ENCODE assay signal across 8 cellular contexts in the genomic region with DNA sequence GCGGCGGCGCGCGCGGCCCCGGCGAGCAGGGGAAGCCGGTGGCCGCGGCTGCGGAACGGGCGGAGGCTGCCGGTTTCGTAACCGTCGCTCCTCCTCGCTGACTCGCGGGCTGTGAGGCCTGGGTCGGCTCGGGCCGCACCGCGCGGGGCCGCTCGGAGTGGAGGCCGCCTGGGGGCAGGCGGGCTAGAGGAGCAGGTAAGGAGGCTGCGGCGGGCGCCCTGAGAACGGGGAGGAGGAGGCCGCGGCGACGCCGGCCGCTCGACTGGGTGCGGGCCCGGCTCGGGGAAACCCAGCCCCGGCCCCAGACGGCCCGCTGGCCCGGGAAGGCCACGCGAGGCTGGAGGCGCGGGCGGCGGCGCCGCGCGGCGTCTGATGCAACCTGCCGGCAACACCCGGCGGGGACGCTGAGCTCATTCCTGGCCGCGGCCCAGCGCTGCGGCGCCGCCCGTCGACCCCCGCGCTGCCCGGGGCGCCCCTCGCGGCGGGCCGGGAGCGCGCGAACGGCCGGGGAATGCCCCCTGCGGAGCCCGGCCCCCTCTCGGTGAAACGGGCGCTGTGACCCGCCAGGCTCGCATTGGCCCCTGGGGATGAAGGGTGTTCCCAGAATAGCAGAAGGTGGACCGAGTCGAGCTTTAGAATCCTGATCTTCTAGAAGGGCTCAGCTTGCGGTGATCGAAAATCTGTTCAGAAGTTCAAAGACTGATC. TPM values are rescaled to one million over a fixed set of nuclear protein-coding genes. Genes with fewer than 3 reads are reported as not detected.
DNase-seq lines count a peak whose midpoint lies in the region; ATAC-seq and TF ChIP-seq lines count a peak whose summit lies in the region.

TSS of gene CEBPG (plus strand) at position 9 of the 705 bp plus-strand sequence. CDS start 5,531 bp downstream, outside the sequence.

- peaks cover 41% of the 10 kb centered on the region for H3K4me1 Mint-ChIP-seq in activated naive CD8-positive, alpha-beta T cell treated with anti-CD3 and anti-CD28 coated beads for 36 hours

- H3K27ac Mint-ChIP-seq in activated naive CD8-positive, alpha-beta T cell treated with anti-CD3 and anti-CD28 coated beads for 36 hours, result peak within 1 kb of the TSS; percentile 82

- H3K27ac ChIP-seq in Peyer's patch, result peak within 1 kb of the TSS; percentile 95 to 99 (median 98)
- peak within 1 kb of the TSS; percentile 99 for H3K27ac ChIP-seq in cardiac muscle cell
- peak within 1 kb of the TSS; percentile 97 for H3K27ac ChIP-seq in psoas muscle

- ATAC-seq in GM19351 (IDR thresholded peaks at IDR 0.05; ENCODE audit: unreplicated experiment) (peak; percentile 43), HG03439 (IDR thresholded peaks at IDR 0.05; ENCODE audit: unreplicated experiment) (peak; percentile 52), psoas muscle (peak; percentile 52 to 69 (median 60))

- peak within 1 kb of the TSS; percentile 89 for H3K4me3 Mint-ChIP-seq in activated naive CD8-positive, alpha-beta T cell treated with anti-CD3 and anti-CD28 coated beads for 36 hours

- peak in 3 of 6 experiments; percentile 23 to 44 (median 42) for TF ChIP-seq CTCF in Peyer's patch (IDR thresholded peaks at IDR 0.05)
- no peak for TF ChIP-seq CTCF in cardiac muscle cell (IDR thresholded peaks at IDR 0.05; ENCODE audit: low read depth, low read length)
- TF ChIP-seq CTCF in psoas muscle (IDR thresholded peaks at IDR 0.05), result peak; percentile 35

- H3K27me3 ChIP-seq in Peyer's patch (no peaks in the 10 kb centered on the region), cardiac muscle cell (no peaks in the 10 kb centered on the region), psoas muscle (ENCODE audit: insufficient read depth in 3 of 3, low read length in 2 of 3) (no peaks in the 10 kb centered on the region)

- H3K4me3 ChIP-seq in Peyer's patch, result peak within 1 kb of the TSS; percentile 84 to 96 (median 92)
- H3K4me3 ChIP-seq in cardiac muscle cell, result peak within 1 kb of the TSS; percentile 100
- peak within 1 kb of the TSS; percentile 87 for H3K4me3 ChIP-seq in psoas muscle

- WGBS in psoas muscle, 3 donors, result 0% methylated on average over 56 to 96 of the region's 96 CpGs

- H3K27me3 Mint-ChIP-seq in activated naive CD8-positive, alpha-beta T cell treated with anti-CD3 and anti-CD28 coated beads for 36 hours, result no peaks in the 10 kb centered on the region

- DNase-seq in DMS53 treated with DMSO at 0.1 percent for 48 hours (lab: John Stamatoyannopoulos, UW; ENCODE audit: unreplicated experiment) (peak; percentile 48), Peyer's patch (peak in 2 of 3 donors; percentile 54 to 70), cardiac muscle cell (ENCODE audit: low read depth in 1 of 2, low spot score in 1 of 2) (peak; percentile 73 to 82), psoas muscle (peak; percentile 71 to 87), midbrain (lab: John Stamatoyannopoulos, UW) (no peak)
- DNase-seq in activated naive CD8-positive, alpha-beta T cell treated with anti-CD3 and anti-CD28 coated beads for 36 hours, result peak; percentile 74

- H3K36me3 ChIP-seq in Peyer's patch (peaks cover 0 to under 1% (median 0%) of the 10 kb centered on the region in 3 donors), cardiac muscle cell (no peaks in the 10 kb centered on the region), psoas muscle (ENCODE audit: insufficient read depth in 1 of 2, low read depth in 1 of 2) (no peaks in the 10 kb centered on the region)

- intact Hi-C loops in psoas muscle (cut with DNase I), result loop anchor here (5.0 kb wide), 1 partner anchor 72 kb away; the partner anchor contains the start of gene CEBPA (in 2 of the 2)

- TF ChIP-seq POLR2A in Peyer's patch (IDR thresholded peaks at IDR 0.05), result peak; percentile 81 to 82

- H3K4me1 ChIP-seq in Peyer's patch (peaks cover 0 to 49% (median 4%) of the 10 kb centered on the region in 4 donors), cardiac muscle cell (ENCODE audit: low read depth) (peaks cover 5% of the 10 kb centered on the region), psoas muscle (peaks cover 43% of the 10 kb centered on the region)

- no peaks in the 10 kb centered on the region for H3K9me3 Mint-ChIP-seq in activated naive CD8-positive, alpha-beta T cell treated with anti-CD3 and anti-CD28 coated beads for 36 hours

- H3K36me3 Mint-ChIP-seq in activated naive CD8-positive, alpha-beta T cell treated with anti-CD3 and anti-CD28 coated beads for 36 hours, result peaks cover 23% of the 10 kb centered on the region

- no peaks in the 10 kb centered on the region for H3K9me3 ChIP-seq in Peyer's patch
- H3K9me3 ChIP-seq in cardiac muscle cell (ENCODE audit: low read depth), result no peaks in the 10 kb centered on the region
- no peaks in the 10 kb centered on the region for H3K9me3 ChIP-seq in psoas muscle

RNA-seq across cellular contexts. Expression of gene CEBPG, which starts in this region (rescaled TPM):
- total RNA-seq in Peyer's patch, result 10 to 100 TPM; 33.0 to 75.5 (median 50.5) TPM
- total RNA-seq in activated naive CD8-positive, alpha-beta T cell treated with anti-CD3 and anti-CD28 coated beads for 36 hours, result 10 to 100 TPM; 30.1 to 30.9 TPM
- 21.1 and 22.3 TPM in 2 replicates for total RNA-seq in cardiac muscle cell
- polyA plus RNA-seq in cardiac muscle cell, result 17.4 and 22.9 TPM in 2 replicates
- total RNA-seq in psoas muscle, result 10 to 100 TPM; 29.9 to 54.5 (median 49.5) TPM
- 10 to 100 TPM; 47.0 to 95.7 (median 60.3) TPM for polyA plus RNA-seq in psoas muscle
